25 cellular contexts compared by ENCODE assay signal in genomic region chr2:73295751-73296400, GRCh38. TPM values are rescaled to one million over a fixed set of nuclear protein-coding genes. Genes with fewer than 3 reads are reported as not detected.
DNase-seq lines count a peak whose midpoint lies in the region; ATAC-seq, FAIRE-seq and TF ChIP-seq lines count a peak whose summit lies in the region.
"Had no signal": no experiment of that assay in that cellular context is flagged by ENCODE, and none has a peak within 500 bp of the region (broad histone marks: within the 10 kb centered on the region; RNA-seq: fewer than 3 reads in every experiment).

No MANE protein-coding gene starts in this region.

- no peak overlapping the region for H3K9ac ChIP-seq in PC-3 (ENCODE audit: low read length)

- no peak overlapping the region for H2AFZ ChIP-seq in PC-3 (ENCODE audit: low read length)

- POLR2A ChIA-PET in PC-3 (lab: Charles Lee; ENCODE audit: unreplicated experiment) = no interaction called here

- H4K20me1 ChIP-seq in PC-3 (ENCODE audit: low read length) = no peaks in the 10 kb centered on the region

- DNase-seq in activated CD8-positive, alpha-beta memory T cell treated with anti-CD3 and anti-CD28 coated beads, Interleukin-2, amount 50 U/mL, for 48 hours = peak; percentile 36
- DNase-seq in activated CD8-positive, alpha-beta memory T cell treated with anti-CD3 and anti-CD28 coated beads, Interleukin-2, amount 10 ng/mL, durations not matched to agents 7 days and 5 days = no peak
- DNase-seq in PC-3 (peak; percentile 60), cerebellum (ENCODE audit: low spot score) (peak; percentile 88), urothelium cell line (ENCODE audit: low spot score) (peak; percentile 55), HCEC 1CT (no peak), NCI-H345 (lab: John Stamatoyannopoulos, UW) (no peak)
- DNase-seq: 8988T; activated naive CD8-positive, alpha-beta T cell treated with anti-CD3 and anti-CD28 coated beads, Interleukin-2, amount 50 U/mL, for 24 hours; BE2C; dermis blood vessel endothelial cell; MV-4-11; NCI-H1694 treated with DMSO at 0.1 percent for 48 hours; NCI-H2227 treated with DMSO at 0.1 percent for 48 hours; right cardiac atrium; Right ventricle myocardium superior; SW 1271 had no signal

- BruUV-seq in PC-3 (replicated peaks; lab: Mats Ljungman, UMichigan) = no TSS peak

- H3K79me2 ChIP-seq in PC-3 (ENCODE audit: low read length) = no peaks in the 10 kb centered on the region

- peaks cover 75% of the 10 kb centered on the region for H3K27me3 Mint-ChIP-seq in activated CD8-positive, alpha-beta memory T cell treated with anti-CD3 and anti-CD28 coated beads, Interleukin-2, amount 10 ng/mL, durations not matched to agents 7 days and 5 days

- no peak overlapping the region for H3K27ac ChIP-seq in PC-3 (ENCODE audit: low read length)

- H3K36me3 ChIP-seq in PC-3 (ENCODE audit: low read depth, low read length) = no peaks in the 10 kb centered on the region
- H3K36me3 ChIP-seq: BE2C had no signal

- FAIRE-seq in urothelium cell line (lab: Jason Lieb, UNC) = no peak
- FAIRE-seq: GM18507, K562 had no signal

- H3K9me3 Mint-ChIP-seq in activated CD8-positive, alpha-beta memory T cell treated with anti-CD3 and anti-CD28 coated beads, Interleukin-2, amount 10 ng/mL, durations not matched to agents 7 days and 5 days (ENCODE audit: low read depth) = no peaks in the 10 kb centered on the region
- H3K9me3 Mint-ChIP-seq: activated naive CD8-positive, alpha-beta T cell treated with anti-CD3 and anti-CD28 coated beads, Interleukin-2, amount 50 U/mL, for 24 hours had no signal

- H3K4me1 Mint-ChIP-seq in activated CD8-positive, alpha-beta memory T cell treated with anti-CD3 and anti-CD28 coated beads, Interleukin-2, amount 10 ng/mL, durations not matched to agents 7 days and 5 days = peaks cover 14% of the 10 kb centered on the region

- H3K36me3 Mint-ChIP-seq in activated CD8-positive, alpha-beta memory T cell treated with anti-CD3 and anti-CD28 coated beads, Interleukin-2, amount 10 ng/mL, durations not matched to agents 7 days and 5 days = no peaks in the 10 kb centered on the region

- no peak for TF ChIP-seq CTCF in PC-3 (conservative IDR thresholded peaks at IDR 0.05; ENCODE audit: low read depth, low read length)

- H3K27ac Mint-ChIP-seq in activated CD8-positive, alpha-beta memory T cell treated with anti-CD3 and anti-CD28 coated beads, Interleukin-2, amount 10 ng/mL, durations not matched to agents 7 days and 5 days = no peak overlapping the region
- H3K27ac Mint-ChIP-seq: activated naive CD8-positive, alpha-beta T cell treated with anti-CD3 and anti-CD28 coated beads, Interleukin-2, amount 50 U/mL, for 24 hours had no signal

- no peaks in the 10 kb centered on the region for H3K4me1 ChIP-seq in PC-3 (ENCODE audit: insufficient read depth, low read length)
- H3K4me1 ChIP-seq: BE2C had no signal

- peaks cover 94% of the 10 kb centered on the region for H3K27me3 ChIP-seq in PC-3 (ENCODE audit: low read length)

- intact Hi-C loops in PC-3 (cut with micrococcal nuclease) = no loop called here

- H3K4me2 ChIP-seq in PC-3 (ENCODE audit: low read length) = no peak overlapping the region

- no peak for ATAC-seq in activated CD8-positive, alpha-beta memory T cell treated with anti-CD3 and anti-CD28 coated beads, Interleukin-2, amount 10 ng/mL, durations not matched to agents 7 days and 5 days
- ATAC-seq in PC-3 (peak; percentile 16; the same call in 1 of the 2 replicates), GM19328 (IDR thresholded peaks at IDR 0.05; ENCODE audit: unreplicated experiment) (no peak)
- ATAC-seq: activated naive CD8-positive, alpha-beta T cell treated with anti-CD3 and anti-CD28 coated beads, Interleukin-2, amount 50 U/mL, for 24 hours; K562; right cardiac atrium had no signal

- H3K4me3 Mint-ChIP-seq in activated CD8-positive, alpha-beta memory T cell treated with anti-CD3 and anti-CD28 coated beads, Interleukin-2, amount 10 ng/mL, durations not matched to agents 7 days and 5 days = no peak overlapping the region
- H3K4me3 Mint-ChIP-seq: activated naive CD8-positive, alpha-beta T cell treated with anti-CD3 and anti-CD28 coated beads, Interleukin-2, amount 50 U/mL, for 24 hours had no signal

- no peak overlapping the region for H3K4me3 ChIP-seq in PC-3 (ENCODE audit: low read length)
- H3K4me3 ChIP-seq: K562 had no signal

- H3F3A ChIP-seq in PC-3 (ENCODE audit: low read length, unreplicated experiment) = no peaks in the 10 kb centered on the region

- no peaks in the 10 kb centered on the region for H3K9me2 ChIP-seq in PC-3 (replicated peaks; ENCODE audit: low read length)

- CTCF ChIA-PET in activated CD8-positive, alpha-beta memory T cell treated with anti-CD3 and anti-CD28 coated beads, Interleukin-2, amount 10 ng/mL, durations not matched to agents 7 days and 5 days (lab: Charles Lee) = interaction anchor here (1.0 kb wide), 1 partner anchor 91 kb away, joined by 3 read pairs; no protein-coding TSS in a partner anchor
- CTCF ChIA-PET in PC-3 (lab: Charles Lee) = no interaction called here

- no peaks in the 10 kb centered on the region for H3K9me3 ChIP-seq in PC-3 (ENCODE audit: low read length)
- H3K9me3 ChIP-seq: BE2C had no signal

RNA-seq across cellular contexts. Expression of gene EGR4, which starts 2.5 kb away (rescaled TPM):
- under 1 TPM; 0.09 to 0.15 TPM for total RNA-seq in activated CD8-positive, alpha-beta memory T cell treated with anti-CD3 and anti-CD28 coated beads, Interleukin-2, amount 10 ng/mL, durations not matched to agents 7 days and 5 days
- total RNA-seq in PC-3 (2014; rRNA removed) (not detected in 2 replicates), cerebellum (0.09 TPM)
- total RNA-seq: dermis blood vessel endothelial cell, K562, kidney epithelial cell, myocyte, omental fat pad, right cardiac atrium, Right ventricle myocardium superior, subcutaneous adipose tissue, urinary bladder had no signal

RNA-seq across cellular contexts. Expression of gene FBXO41, which starts 11.6 kb away (rescaled TPM):
- total RNA-seq in activated CD8-positive, alpha-beta memory T cell treated with anti-CD3 and anti-CD28 coated beads, Interleukin-2, amount 10 ng/mL, durations not matched to agents 7 days and 5 days = 10 to 100 TPM; 28.2 to 31.5 TPM
- total RNA-seq in PC-3 (2014; rRNA removed) = 4.2 and 7.7 TPM in 2 replicates
- 17.1 TPM for total RNA-seq in cerebellum

Comparison
In these comparisons a context has a peak if more than half of its experiments do, and no peak if none do; other contexts are left out.
1. DNase-seq: peak in activated CD8-positive, alpha-beta memory T cell treated with anti-CD3 and anti-CD28 coated beads, Interleukin-2, amount 50 U/mL, for 48 hours (single experiment), PC-3 (single experiment), cerebellum (single experiment) and urothelium cell line (single experiment); none in activated CD8-positive, alpha-beta memory T cell treated with anti-CD3 and anti-CD28 coated beads, Interleukin-2, amount 10 ng/mL, durations not matched to agents 7 days and 5 days (single experiment), HCEC 1CT (single experiment) and NCI-H345 (single experiment).